ENCODE assay signal across 22 cellular contexts in the genomic region with DNA sequence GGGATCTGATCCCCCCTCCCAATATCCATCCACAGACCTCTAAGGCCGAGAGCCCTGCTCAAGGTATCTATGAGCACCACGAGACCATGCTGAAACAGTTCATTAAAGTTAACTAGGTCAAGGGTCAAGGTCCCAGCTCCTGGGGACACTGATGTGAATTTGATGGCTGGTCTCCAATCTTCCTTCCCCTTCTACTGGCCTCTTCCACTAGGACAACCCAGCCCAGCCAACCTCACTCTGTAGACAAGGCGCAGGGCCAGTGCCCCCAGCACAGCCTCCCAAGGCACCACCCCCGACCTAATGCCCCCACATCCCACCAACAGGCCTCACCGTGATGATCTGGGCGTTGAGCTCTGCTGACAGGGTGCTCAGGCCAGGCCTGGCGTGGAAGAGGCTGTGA. TPM values are rescaled to one million over a fixed set of nuclear protein-coding genes. Genes with fewer than 3 reads are reported as not detected.
A peak's percentile ranks its signal among the peaks of the same experiment; 100 is the strongest.
DNase-seq lines count a peak whose midpoint lies in the region; ATAC-seq, FAIRE-seq and TF ChIP-seq lines count a peak whose summit lies in the region.
"Had no signal": no experiment of that assay in that cellular context is flagged by ENCODE, and none has a peak within 500 bp of the region (broad histone marks: within the 10 kb centered on the region; RNA-seq: fewer than 3 reads in every experiment).

No MANE protein-coding gene starts in this region.

- BruUV-seq in HepG2 (replicated peaks; lab: Mats Ljungman, UMichigan) = no TSS peak
- BruUV-seq in IMR-90 (replicated peaks; lab: Mats Ljungman, UMichigan) = no TSS peak

- no peak overlapping the region for H3K4me3 ChIP-seq in HepG2 (replicated peaks in 1 of 3; ENCODE audit: insufficient read depth in 1 of 3, low read depth in 2 of 3, low read length in 3 of 3)
- no peak overlapping the region for H3K4me3 ChIP-seq in right lobe of liver
- no peak overlapping the region for H3K4me3 ChIP-seq in IMR-90 (ENCODE audit: insufficient read depth, low read depth, low read length)
- no peak overlapping the region for H3K4me3 ChIP-seq in sigmoid colon
- H3K4me3 ChIP-seq: BLaER1, GM12878, Peyer's patch had no signal

- H4K20me1 ChIP-seq in HepG2 (ENCODE audit: insufficient read depth, low read length) (no peaks in the 10 kb centered on the region), IMR-90 (ENCODE audit: insufficient read depth, low read length) (no peaks in the 10 kb centered on the region)
- H4K20me1 ChIP-seq: BLaER1 had no signal

- H2BK15ac ChIP-seq in IMR-90 (ENCODE audit: low read depth, low read length) = no peak overlapping the region

- H2AK5ac ChIP-seq in IMR-90 (ENCODE audit: low read depth, low read length) = no peak overlapping the region

- no peak overlapping the region for H4K8ac ChIP-seq in IMR-90 (ENCODE audit: low read depth in 2 of 2, low read length in 2 of 2)

- TF ChIP-seq CTCF in HepG2 (CRISPR knock-in tag; IDR thresholded peaks at IDR 0.05) (no peak), right lobe of liver (IDR thresholded peaks at IDR 0.05) (no peak), IMR-90 (conservative IDR thresholded peaks at IDR 0.05; ENCODE audit: low read depth, low read length) (no peak), sigmoid colon (IDR thresholded peaks at IDR 0.05) (no peak)

- ATAC-seq in HepG2 (no peak), right lobe of liver (no peak), IMR-90 (ENCODE audit: low read depth) (no peak), left lobe of liver (peak; percentile 25), HG03039 (IDR thresholded peaks at IDR 0.05; ENCODE audit: unreplicated experiment) (no peak)
- ATAC-seq: CD8-positive, alpha-beta T cell; GM12878 had no signal

- TF ChIP-seq POLR2A in HepG2 (IDR thresholded peaks at IDR 0.05; ENCODE audit: insufficient read depth in 1 of 2, low read depth in 2 of 2, low read length in 2 of 2) (no peak), right lobe of liver (IDR thresholded peaks at IDR 0.05) (no peak), IMR-90 (IDR thresholded peaks at IDR 0.05; ENCODE audit: low read depth, low read length) (no peak), sigmoid colon (IDR thresholded peaks at IDR 0.05) (no peak)

- no peak overlapping the region for H3K23ac ChIP-seq in IMR-90 (ENCODE audit: low read depth, low read length)

- H3K18ac ChIP-seq in IMR-90 (ENCODE audit: low read depth, low read length) = no peak overlapping the region

- H3K79me1 ChIP-seq in IMR-90 (ENCODE audit: low read depth in 1 of 2, low read length in 2 of 2) = no peaks in the 10 kb centered on the region

- H2AK9ac ChIP-seq in IMR-90 (replicated peaks; ENCODE audit: low read depth, low read length, poor library complexity) = peak overlapping the region; percentile 9

- CTCF ChIA-PET in HepG2 (lab: Yijun Ruan, JAX; ENCODE audit: low intra/inter-chr PET ratio, low total read pairs) = no interaction called here
- CTCF ChIA-PET in IMR-90 (lab: Yijun Ruan, JAX) = no interaction called here

- no peaks in the 10 kb centered on the region for H3K4me1 ChIP-seq in HepG2 (ENCODE audit: insufficient read depth, low read length)
- H3K4me1 ChIP-seq in right lobe of liver = no peaks in the 10 kb centered on the region
- no peaks in the 10 kb centered on the region for H3K4me1 ChIP-seq in IMR-90 (ENCODE audit: control insufficient read depth, insufficient read depth, low read length)
- no peaks in the 10 kb centered on the region for H3K4me1 ChIP-seq in sigmoid colon
- H3K4me1 ChIP-seq: BLaER1 had no signal

- H3K4me2 ChIP-seq in HepG2 (ENCODE audit: low read depth, low read length) (no peak overlapping the region), IMR-90 (ENCODE audit: low read depth, low read length) (no peak overlapping the region)
- H3K4me2 ChIP-seq: BLaER1 had no signal

- H3K9ac ChIP-seq in HepG2 (ENCODE audit: insufficient read depth, low read depth, low read length) (no peak overlapping the region), IMR-90 (ENCODE audit: low read depth, low read length) (no peak overlapping the region)
- H3K9ac ChIP-seq: BLaER1 had no signal

- dilution Hi-C loops in IMR-90 (cut with HindIII; ENCODE audit: low sequenced_read_pairs, unreplicated experiment) = no loop called here

- no peaks in the 10 kb centered on the region for H3K27me3 ChIP-seq in HepG2 (ENCODE audit: control insufficient read depth in 1 of 2, insufficient read depth in 2 of 2, low read length in 2 of 2)
- no peaks in the 10 kb centered on the region for H3K27me3 ChIP-seq in right lobe of liver
- H3K27me3 ChIP-seq in IMR-90 (ENCODE audit: control insufficient read depth, insufficient read depth, low read length) = no peaks in the 10 kb centered on the region
- H3K27me3 ChIP-seq in sigmoid colon = no peaks in the 10 kb centered on the region
- H3K27me3 ChIP-seq: BLaER1, Peyer's patch had no signal

- H3K14ac ChIP-seq in IMR-90 (replicated peaks; ENCODE audit: low read depth, low read length) = no peak overlapping the region

- H3K9me3 ChIP-seq in HepG2 (ENCODE audit: low read length) = no peaks in the 10 kb centered on the region
- no peaks in the 10 kb centered on the region for H3K9me3 ChIP-seq in right lobe of liver
- no peaks in the 10 kb centered on the region for H3K9me3 ChIP-seq in IMR-90 (ENCODE audit: control insufficient read depth, insufficient read depth, low read length)
- no peaks in the 10 kb centered on the region for H3K9me3 ChIP-seq in sigmoid colon
- H3K9me3 ChIP-seq: BLaER1, Peyer's patch had no signal

- no peak overlapping the region for H4K5ac ChIP-seq in IMR-90 (ENCODE audit: low read depth, low read length)

- no peak for FAIRE-seq in HepG2 (lab: Jason Lieb, UNC)
- FAIRE-seq: GM12878 had no signal

- POLR2A ChIA-PET in HepG2 (lab: Yijun Ruan, JAX) = no interaction called here
- POLR2A ChIA-PET in IMR-90 (lab: Charles Lee; ENCODE audit: unreplicated experiment) = no interaction called here

- TF ChIP-seq EP300 in HepG2 (IDR thresholded peaks at IDR 0.05; ENCODE audit: low read depth in 2 of 2, low read length in 2 of 2) (no peak), HepG2 (CRISPR knock-in tag; IDR thresholded peaks at IDR 0.05; ENCODE audit: borderline replicate concordance) (no peak), sigmoid colon (IDR thresholded peaks at IDR 0.05) (no peak)

- no peak overlapping the region for H4K91ac ChIP-seq in IMR-90 (ENCODE audit: insufficient read depth, low read depth, low read length)

- H3K79me2 ChIP-seq in HepG2 (ENCODE audit: insufficient read depth, low read length) = no peaks in the 10 kb centered on the region

- H2AFZ ChIP-seq in HepG2 (ENCODE audit: low read length) (no peak overlapping the region), IMR-90 (replicated peaks; ENCODE audit: low read length, poor library complexity) (no peak overlapping the region)

- H2BK120ac ChIP-seq in IMR-90 (ENCODE audit: low read depth, low read length) = no peak overlapping the region

- intact Hi-C loops in HepG2 (cut with micrococcal nuclease; ENCODE audit: unreplicated experiment) = no loop called here
- intact Hi-C loops in right lobe of liver (cut with DNase I) = no loop called here
- intact Hi-C loops in IMR-90 (cut with micrococcal nuclease) = no loop called here
- intact Hi-C loops in sigmoid colon (cut with DNase I) = no loop called here

- no peak overlapping the region for H3K56ac ChIP-seq in IMR-90 (ENCODE audit: extremely low read depth, insufficient read depth, low read length)

- no peak overlapping the region for H3K4ac ChIP-seq in IMR-90 (ENCODE audit: low read depth, low read length)

- no peak overlapping the region for H3K27ac ChIP-seq in HepG2 (ENCODE audit: extremely low read length, insufficient read depth, low read length)
- H3K27ac ChIP-seq in right lobe of liver = no peak overlapping the region
- H3K27ac ChIP-seq in IMR-90 (ENCODE audit: insufficient read depth, low read length) = no peak overlapping the region
- no peak overlapping the region for H3K27ac ChIP-seq in sigmoid colon
- H3K27ac ChIP-seq: BLaER1, HL-60, Peyer's patch had no signal

- DNase-seq in HepG2 (ENCODE audit: low spot score) (no peak), right lobe of liver (no peak), IMR-90 (no peak), left lobe of liver (ENCODE audit: low spot score) (no peak), T-helper 2 cell (no peak), sigmoid colon (no peak)
- DNase-seq: CD8-positive, alpha-beta T cell; DND-41; H9; MV-4-11; NCI-H1105 treated with DMSO at 0.1 percent for 48 hours; NCI-H1694; NCI-H2081; NCI-H2171; NCI-H345; NCI-H524; NCI-H774; Peyer's patch had no signal

- no peak overlapping the region for H2BK20ac ChIP-seq in IMR-90 (ENCODE audit: low read depth, low read length)

- H3K36me3 ChIP-seq in HepG2 (replicated peaks in 1 of 2; ENCODE audit: control insufficient read depth in 1 of 2, insufficient read depth in 2 of 2, low read length in 2 of 2) = peaks cover 19 to 66% of the 10 kb centered on the region in 2 experiments; a peak in 4 of 5 replicates
- H3K36me3 ChIP-seq in right lobe of liver = peaks cover 0 to 16% (median under 1%) of the 10 kb centered on the region in 4 donors
- peaks cover 34% of the 10 kb centered on the region for H3K36me3 ChIP-seq in IMR-90 (ENCODE audit: control insufficient read depth, insufficient read depth, low read length)
- peaks cover 6 to 87% (median 28%) of the 10 kb centered on the region in 4 donors for H3K36me3 ChIP-seq in sigmoid colon

- in situ Hi-C loops in HepG2 (cut with HindIII; ENCODE audit: extremely low pct_ligation_motif_present, low pct_unique_long_range_greater_than_20kb) (no loop called here), IMR-90 (cut with MboI; ENCODE audit: low sequenced_read_pairs) (no loop called here)

- 92% methylated on average over 5 of the region's 7 CpGs for WGBS in HepG2 (ENCODE audit: low lambda C conversion rate)
- 75% methylated on average over 5 of the region's 7 CpGs for WGBS in right lobe of liver (ENCODE audit: insufficient coverage, low coverage, low lambda C conversion rate, missing lambda C conversion rate)
- no CpG with 5 or more reads among the region's 7 CpGs for WGBS in IMR-90 (ENCODE audit: extremely low coverage in 2 of 2, insufficient read length in 1 of 2), 2 experiments
- 84 to 94% methylated on average over 7 of the region's 7 CpGs for WGBS in sigmoid colon, 2 donors

- no peak for TF ChIP-seq RAD21 in HepG2 (CRISPR knock-in tag; IDR thresholded peaks at IDR 0.05)
- TF ChIP-seq RAD21 in IMR-90 (IDR thresholded peaks at IDR 0.05; ENCODE audit: low read length) = no peak

- no peak overlapping the region for H2BK5ac ChIP-seq in IMR-90 (ENCODE audit: low read depth, low read length, poor library complexity, severe bottlenecking)

- no peaks in the 10 kb centered on the region; the same call in 1 of the 2 replicates for H3K9me1 ChIP-seq in IMR-90 (ENCODE audit: insufficient read depth, low read length)

RNA-seq across cellular contexts. Expression of gene RRP12, which starts 15.6 kb away (rescaled TPM):
- total RNA-seq in HepG2 (2016; rRNA removed; fragmentation: Illumina TruSeq; extraction: Trizol) = 30.6 and 39.4 TPM in 2 replicates
- 40.0 and 40.9 TPM in 2 replicates for total RNA-seq in HepG2 (2016; cell fraction: cytosol; rRNA removed; fragmentation: Illumina TruSeq; extraction: Trizol; ENCODE audit: low read depth)
- 23.4 and 36.6 TPM in 2 replicates for total RNA-seq in HepG2 (2016; cell fraction: insoluble cytoplasmic fraction; rRNA removed; fragmentation: Illumina TruSeq; extraction: Trizol)
- total RNA-seq in HepG2 (2016; cell fraction: membrane; rRNA removed; fragmentation: Illumina TruSeq; extraction: Trizol) = 11.2 and 11.4 TPM in 2 replicates
- 31.1 and 33.1 TPM in 2 replicates for total RNA-seq in HepG2 (2016; cell fraction: nucleus; rRNA removed; fragmentation: Illumina TruSeq; extraction: Trizol)
- polyA plus RNA-seq in HepG2 (2011; rRNA removed) = 13.2 and 18.6 TPM in 2 replicates
- 5.0 and 5.1 TPM in 2 replicates for polyA plus RNA-seq in HepG2 (2011; cell fraction: cytosol; rRNA removed)
- 51.4 and 59.2 TPM in 2 replicates for polyA plus RNA-seq in HepG2 (2011; cell fraction: nucleus; rRNA removed)
- polyA plus RNA-seq in HepG2 (2012) = 17.9 and 28.3 TPM in 2 replicates
- polyA plus RNA-seq in HepG2 (2016; cell fraction: cytosol; fragmentation: Illumina TruSeq; extraction: Trizol; ENCODE audit: low read depth) = 6.7 and 7.7 TPM in 2 replicates
- 20.0 and 25.7 TPM in 2 replicates for polyA plus RNA-seq in HepG2 (2016; cell fraction: insoluble cytoplasmic fraction; fragmentation: Illumina TruSeq; extraction: Trizol; ENCODE audit: low read depth)
- 4.0 and 4.5 TPM in 2 replicates for polyA plus RNA-seq in HepG2 (2016; cell fraction: membrane; fragmentation: Illumina TruSeq; extraction: Trizol; ENCODE audit: low read depth)
- polyA plus RNA-seq in HepG2 (2016; cell fraction: nucleus; fragmentation: Illumina TruSeq; extraction: Trizol; ENCODE audit: insufficient read depth, low read depth) = 51.3 and 56.0 TPM in 2 replicates
- 43.7 and 49.7 TPM in 2 replicates for polyA minus RNA-seq in HepG2 (2011; rRNA and poly(A)+ RNA removed; ENCODE audit: low replicate concordance)
- polyA minus RNA-seq in HepG2 (2011; cell fraction: cytosol; rRNA and poly(A)+ RNA removed) = 12.0 and 15.7 TPM in 2 replicates
- 22.4 and 29.6 TPM in 2 replicates for polyA minus RNA-seq in HepG2 (2011; cell fraction: nucleus; rRNA and poly(A)+ RNA removed)
- 10 to 100 TPM in 3 of 6 experiments, 1 to 10 TPM in 3; 6.7 to 23.2 (median 10.2) TPM for total RNA-seq in right lobe of liver
- total RNA-seq in IMR-90 (2012; rRNA removed) = 21.5 and 22.2 TPM in 2 replicates
- polyA plus RNA-seq in IMR-90 (2012; rRNA removed) = 22.4 and 23.3 TPM in 2 replicates
- 9.2 and 9.7 TPM in 2 replicates for polyA plus RNA-seq in IMR-90 (2012; cell fraction: cytosol; rRNA removed)
- 40.2 and 48.2 TPM in 2 replicates for polyA plus RNA-seq in IMR-90 (2012; cell fraction: nucleus; rRNA removed; ENCODE audit: low replicate concordance)
- 7.0 TPM for total RNA-seq in left lobe of liver
- 10 to 100 TPM in 2 of 4 donors, 1 to 10 TPM in 2; 5.9 to 17.4 (median 9.8) TPM for total RNA-seq in sigmoid colon
- 10 to 100 TPM in 1 of 3 donors, 1 to 10 TPM in 2; 3.2 to 18.8 (median 7.8) TPM for polyA plus RNA-seq in sigmoid colon

RNA-seq across cellular contexts. Expression of gene PGAM1, which starts 40.4 kb away (rescaled TPM):
- total RNA-seq in HepG2 (2016; rRNA removed; fragmentation: Illumina TruSeq; extraction: Trizol) (354 and 442 TPM in 2 replicates), right lobe of liver (100 to 1,000 TPM; 100 to 228 (median 162) TPM), IMR-90 (2012; rRNA removed) (716 and 841 TPM in 2 replicates), left lobe of liver (151 TPM), sigmoid colon (100 to 1,000 TPM; 188 to 306 (median 224) TPM)
- total RNA-seq in HepG2 (2016; cell fraction: cytosol; rRNA removed; fragmentation: Illumina TruSeq; extraction: Trizol; ENCODE audit: low read depth) = 44.3 and 47.0 TPM in 2 replicates
- 352 and 439 TPM in 2 replicates for total RNA-seq in HepG2 (2016; cell fraction: insoluble cytoplasmic fraction; rRNA removed; fragmentation: Illumina TruSeq; extraction: Trizol)
- 128 and 141 TPM in 2 replicates for total RNA-seq in HepG2 (2016; cell fraction: membrane; rRNA removed; fragmentation: Illumina TruSeq; extraction: Trizol)
- 126 and 144 TPM in 2 replicates for total RNA-seq in HepG2 (2016; cell fraction: nucleus; rRNA removed; fragmentation: Illumina TruSeq; extraction: Trizol)
- polyA plus RNA-seq in HepG2 (2011; rRNA removed) (403 and 483 TPM in 2 replicates), IMR-90 (2012; rRNA removed) (617 and 686 TPM in 2 replicates), sigmoid colon (100 to 1,000 TPM; 195 to 363 (median 303) TPM)
- polyA plus RNA-seq in HepG2 (2011; cell fraction: cytosol; rRNA removed) = 471 and 548 TPM in 2 replicates
- 110 and 124 TPM in 2 replicates for polyA plus RNA-seq in HepG2 (2011; cell fraction: nucleus; rRNA removed)
- polyA plus RNA-seq in HepG2 (2012) = 318 and 342 TPM in 2 replicates
- 50.9 and 54.4 TPM in 2 replicates for polyA plus RNA-seq in HepG2 (2016; cell fraction: cytosol; fragmentation: Illumina TruSeq; extraction: Trizol; ENCODE audit: low read depth)
- 474 and 488 TPM in 2 replicates for polyA plus RNA-seq in HepG2 (2016; cell fraction: insoluble cytoplasmic fraction; fragmentation: Illumina TruSeq; extraction: Trizol; ENCODE audit: low read depth)
- 112 and 113 TPM in 2 replicates for polyA plus RNA-seq in HepG2 (2016; cell fraction: membrane; fragmentation: Illumina TruSeq; extraction: Trizol; ENCODE audit: low read depth)
- polyA plus RNA-seq in HepG2 (2016; cell fraction: nucleus; fragmentation: Illumina TruSeq; extraction: Trizol; ENCODE audit: insufficient read depth, low read depth) = 181 and 193 TPM in 2 replicates
- polyA minus RNA-seq in HepG2 (2011; rRNA and poly(A)+ RNA removed; ENCODE audit: low replicate concordance) = 592 and 624 TPM in 2 replicates
- 212 and 243 TPM in 2 replicates for polyA minus RNA-seq in HepG2 (2011; cell fraction: cytosol; rRNA and poly(A)+ RNA removed)
- 56.7 and 63.2 TPM in 2 replicates for polyA minus RNA-seq in HepG2 (2011; cell fraction: nucleus; rRNA and poly(A)+ RNA removed)
- 590 and 752 TPM in 2 replicates for polyA plus RNA-seq in IMR-90 (2012; cell fraction: cytosol; rRNA removed)
- polyA plus RNA-seq in IMR-90 (2012; cell fraction: nucleus; rRNA removed; ENCODE audit: low replicate concordance) = 218 and 270 TPM in 2 replicates

RNA-seq across cellular contexts. Expression of gene FRAT2, which starts 51.0 kb away (rescaled TPM):
- total RNA-seq in HepG2 (2016; rRNA removed; fragmentation: Illumina TruSeq; extraction: Trizol) (10.1 and 14.1 TPM in 2 replicates), right lobe of liver (10 to 100 TPM in 2 of 6 experiments, 1 to 10 TPM in 4; 8.3 to 11.4 (median 9.7) TPM), IMR-90 (2012; rRNA removed) (2.5 and 2.8 TPM in 2 replicates), left lobe of liver (10.3 TPM), sigmoid colon (10 to 100 TPM; 11.9 to 18.9 (median 15.7) TPM)
- total RNA-seq in HepG2 (2016; cell fraction: cytosol; rRNA removed; fragmentation: Illumina TruSeq; extraction: Trizol; ENCODE audit: low read depth) = 2.9 and 3.3 TPM in 2 replicates
- total RNA-seq in HepG2 (2016; cell fraction: insoluble cytoplasmic fraction; rRNA removed; fragmentation: Illumina TruSeq; extraction: Trizol) = 9.8 and 14.0 TPM in 2 replicates
- 10.0 and 10.9 TPM in 2 replicates for total RNA-seq in HepG2 (2016; cell fraction: membrane; rRNA removed; fragmentation: Illumina TruSeq; extraction: Trizol)
- total RNA-seq in HepG2 (2016; cell fraction: nucleus; rRNA removed; fragmentation: Illumina TruSeq; extraction: Trizol) = 8.0 and 9.6 TPM in 2 replicates
- polyA plus RNA-seq in HepG2 (2011; rRNA removed) (6.3 and 7.2 TPM in 2 replicates), IMR-90 (2012; rRNA removed) (1.8 and 2.0 TPM in 2 replicates), sigmoid colon (10 to 100 TPM; 23.4 to 31.0 (median 24.6) TPM)
- polyA plus RNA-seq in HepG2 (2011; cell fraction: cytosol; rRNA removed) = 6.8 and 7.1 TPM in 2 replicates
- polyA plus RNA-seq in HepG2 (2011; cell fraction: nucleus; rRNA removed) = 4.3 and 4.5 TPM in 2 replicates
- 7.3 TPM in 2 replicates for polyA plus RNA-seq in HepG2 (2012)
- 2.3 and 2.6 TPM in 2 replicates for polyA plus RNA-seq in HepG2 (2016; cell fraction: cytosol; fragmentation: Illumina TruSeq; extraction: Trizol; ENCODE audit: low read depth)
- polyA plus RNA-seq in HepG2 (2016; cell fraction: insoluble cytoplasmic fraction; fragmentation: Illumina TruSeq; extraction: Trizol; ENCODE audit: low read depth) = 10.6 and 11.0 TPM in 2 replicates
- 5.8 TPM in 2 replicates for polyA plus RNA-seq in HepG2 (2016; cell fraction: membrane; fragmentation: Illumina TruSeq; extraction: Trizol; ENCODE audit: low read depth)
- polyA plus RNA-seq in HepG2 (2016; cell fraction: nucleus; fragmentation: Illumina TruSeq; extraction: Trizol; ENCODE audit: insufficient read depth, low read depth) = 6.0 and 9.1 TPM in 2 replicates
- polyA minus RNA-seq in HepG2 (2011; rRNA and poly(A)+ RNA removed; ENCODE audit: low replicate concordance) = 7.4 and 20.0 TPM in 2 replicates
- 5.0 and 6.0 TPM in 2 replicates for polyA minus RNA-seq in HepG2 (2011; cell fraction: cytosol; rRNA and poly(A)+ RNA removed)
- polyA minus RNA-seq in HepG2 (2011; cell fraction: nucleus; rRNA and poly(A)+ RNA removed) = 6.0 and 11.5 TPM in 2 replicates
- 1.6 TPM in 2 replicates for polyA plus RNA-seq in IMR-90 (2012; cell fraction: cytosol; rRNA removed)
- 1.3 and 1.4 TPM in 2 replicates for polyA plus RNA-seq in IMR-90 (2012; cell fraction: nucleus; rRNA removed; ENCODE audit: low replicate concordance)
